In genomic region chr4:74114234-74114633, GRCh38 we compare ENCODE assay signal across 18 cellular contexts. TPM values are rescaled to one million over a fixed set of nuclear protein-coding genes. Genes with fewer than 3 reads are reported as not detected.
DNase-seq lines count a peak whose midpoint lies in the region; ATAC-seq and TF ChIP-seq lines count a peak whose summit lies in the region.
"Had no signal": no experiment of that assay in that cellular context is flagged by ENCODE, and none has a peak within 500 bp of the region (broad histone marks: within the 10 kb centered on the region; RNA-seq: fewer than 3 reads in every experiment).

No MANE protein-coding gene starts in this region.

- DNase-seq in SK-N-SH (no peak), astrocyte of the hippocampus (ENCODE audit: low read depth, low spot score) (peak; percentile 54), fibroblast of pulmonary artery (ENCODE audit: low read depth) (peak; percentile 70), ecto neural progenitor cell (ENCODE audit: low spot score) (no peak)
- DNase-seq in effector memory CD4-positive, alpha-beta T cell, result no peak
- DNase-seq: 8988T; activated naive CD8-positive, alpha-beta T cell treated with anti-CD3 and anti-CD28 coated beads, Interleukin-2, amount 50 U/mL, for 24 hours; activated T-cell treated with anti-CD3 and anti-CD28 coated beads, Interleukin-2, amount 50 U/mL, for 1 hour; effector CD8-positive, alpha-beta T cell; Karpas-422; NCI-H2081; NK-92 treated with Interleukin-12 subunit alpha and Interleukin-12 subunit beta, amount 100 ng/mL, for 24 hours; ovary; stimulated activated CD8-positive, alpha-beta memory T cell treated with anti-CD3 and anti-CD28 coated beads, Interleukin-4, amount 100 ng/mL, for 48 hours had no signal

- H3K4me3 ChIP-seq in SK-N-SH (ENCODE audit: low read depth in 2 of 2, low read length in 1 of 2), result no peak overlapping the region
- no peak overlapping the region for H3K4me3 ChIP-seq in fibroblast of pulmonary artery (replicated peaks; ENCODE audit: low read depth, low read length)
- no peak overlapping the region for H3K4me3 ChIP-seq in effector memory CD4-positive, alpha-beta T cell (ENCODE audit: insufficient read depth, low read depth, low read length, poor library complexity, severe bottlenecking)
- H3K4me3 ChIP-seq: ovary had no signal

- no peaks in the 10 kb centered on the region for H3K9me2 ChIP-seq in SK-N-SH

- H3K36me3 ChIP-seq in SK-N-SH (replicated peaks in 1 of 2; ENCODE audit: control insufficient read depth in 1 of 2, insufficient read depth in 2 of 2, low read length in 1 of 2), result no peaks in the 10 kb centered on the region
- H3K36me3 ChIP-seq in effector memory CD4-positive, alpha-beta T cell (ENCODE audit: control insufficient read depth, insufficient read depth, low read length), result no peaks in the 10 kb centered on the region
- H3K36me3 ChIP-seq: ovary had no signal

- 67% methylated on average over 1 of the region's 1 CpG for WGBS in SK-N-SH (ENCODE audit: low lambda C conversion rate)

- H3K79me2 ChIP-seq in SK-N-SH (ENCODE audit: insufficient read depth), result no peaks in the 10 kb centered on the region

- H2AFZ ChIP-seq in SK-N-SH (ENCODE audit: low read depth), result 0 out of 2 replicates have a peak overlapping the region, but pooled peaks have one; percentile 33

- POLR2A ChIA-PET in SK-N-SH (lab: Yijun Ruan, JAX), result no interaction called here

- CTCF ChIA-PET in SK-N-SH (lab: Yijun Ruan, JAX), result interaction anchor here (0.7 to 3.9 kb wide), 2 partner anchors 21 to 462 kb away, joined by 3 to 13 read pairs; no protein-coding TSS in a partner anchor

- TF ChIP-seq CTCF in SK-N-SH (IDR thresholded peaks at IDR 0.05), result no peak
- TF ChIP-seq CTCF in fibroblast of pulmonary artery (IDR thresholded peaks at IDR 0.05; ENCODE audit: low read length, missing control alignments), result no peak

- H4K20me1 ChIP-seq in SK-N-SH (ENCODE audit: insufficient read depth), result no peaks in the 10 kb centered on the region

- H3K4me1 ChIP-seq in SK-N-SH (ENCODE audit: control insufficient read depth in 1 of 2, insufficient read depth in 2 of 2, low read depth in 1 of 2, low read length in 1 of 2), result peaks cover 0 to 24% of the 10 kb centered on the region in 2 experiments; a peak in 2 of 4 replicates
- H3K4me1 ChIP-seq in effector memory CD4-positive, alpha-beta T cell (ENCODE audit: control insufficient read depth, insufficient read depth, low read length, poor library complexity, severe bottlenecking), result no peaks in the 10 kb centered on the region

- peak overlapping the region in 1 of 2 experiments; percentile 87; a peak in 2 of 4 replicates for H3K27ac ChIP-seq in SK-N-SH (ENCODE audit: low read depth in 2 of 2, low read length in 1 of 2)
- H3K27ac ChIP-seq in temporal lobe (ENCODE audit: low read depth, low read length), result peak overlapping the region; percentile 28
- H3K27ac ChIP-seq in effector memory CD4-positive, alpha-beta T cell (ENCODE audit: insufficient read depth, low read length, poor library complexity, severe bottlenecking), result no peak overlapping the region
- H3K27ac ChIP-seq: ovary had no signal

- H3K9me3 ChIP-seq in SK-N-SH, result no peaks in the 10 kb centered on the region
- no peaks in the 10 kb centered on the region for H3K9me3 ChIP-seq in effector memory CD4-positive, alpha-beta T cell (ENCODE audit: control insufficient read depth, low read length)
- H3K9me3 ChIP-seq: ovary had no signal

- no peak for TF ChIP-seq RAD21 in SK-N-SH (IDR thresholded peaks at IDR 0.05; ENCODE audit: low read length)

- peaks cover 37% of the 10 kb centered on the region for H3F3A ChIP-seq in SK-N-SH (replicated peaks; ENCODE audit: insufficient read depth)

- no peaks in the 10 kb centered on the region for H3K27me3 ChIP-seq in SK-N-SH (ENCODE audit: insufficient read depth)
- H3K27me3 ChIP-seq in effector memory CD4-positive, alpha-beta T cell (replicated peaks; ENCODE audit: control insufficient read depth, insufficient read depth, low read length, poor library complexity, severe bottlenecking), result no peaks in the 10 kb centered on the region
- H3K27me3 ChIP-seq: ovary had no signal

- no peak for ATAC-seq in SK-N-SH treated with all-trans-retinoic acid at 6 μM for 48 hours
- no peak for ATAC-seq in HG02840 (IDR thresholded peaks at IDR 0.05; ENCODE audit: low FRiP score, unreplicated experiment)
- ATAC-seq: activated CD4-positive, CD25-positive, alpha-beta regulatory T cell treated with anti-CD3 and anti-CD28 coated beads, Interleukin-2, amount 50 U/mL, for 24 hours; activated naive CD8-positive, alpha-beta T cell treated with anti-CD3 and anti-CD28 coated beads, Interleukin-2, amount 50 U/mL, for 24 hours had no signal

- H3K9ac ChIP-seq in SK-N-SH, result no peak overlapping the region

- TF ChIP-seq EP300 in SK-N-SH (IDR thresholded peaks at IDR 0.05; ENCODE audit: borderline replicate concordance in 1 of 2, low read depth in 1 of 2, low read length in 1 of 2), result no peak

- peak overlapping the region; percentile 19; the same call in 1 of the 2 replicates for H3K4me2 ChIP-seq in SK-N-SH

TF ChIP-seq in SK-N-SH, 30 proteins besides CTCF, POLR2A, EP300 and RAD21 (continues in another document):
- TF ChIP-seq NFIC (IDR thresholded peaks at IDR 0.05; ENCODE audit: borderline replicate concordance) (no peak), ZBTB33 (IDR thresholded peaks at IDR 0.05; ENCODE audit: borderline replicate concordance, low read depth) (no peak), FOSL2 (IDR thresholded peaks at IDR 0.05; ENCODE audit: borderline replicate concordance, low read depth) (peak; percentile 49; the same call in 1 of the 2 replicates), TAF1 (IDR thresholded peaks at IDR 0.05; ENCODE audit: borderline replicate concordance, low read depth, low read length) (no peak), FOXM1 (IDR thresholded peaks at IDR 0.05; ENCODE audit: low read depth) (no peak), JUND (IDR thresholded peaks at IDR 0.05) (peak; percentile 22; the same call in 1 of the 2 replicates), MXI1 (IDR thresholded peaks at IDR 0.05; ENCODE audit: low read depth, low read length) (no peak)

TF ChIP-seq in SK-N-SH treated with all-trans-retinoic acid at 6 μM for 48 hours, 23 proteins besides CTCF, POLR2A, EP300 and RAD21:
- TF ChIP-seq ZNF8 (CRISPR knock-in tag; IDR thresholded peaks at IDR 0.05), result no peak
- TF ChIP-seq ARNTL (CRISPR knock-in tag; IDR thresholded peaks at IDR 0.05; ENCODE audit: borderline replicate concordance, low read depth), result no peak
- no peak for TF ChIP-seq TSHZ2 (CRISPR knock-in tag; IDR thresholded peaks at IDR 0.05)

RNA-seq across cellular contexts. Expression of gene CXCL2, which starts 15.2 kb away (rescaled TPM):
- 20.9 and 33.7 TPM in 2 replicates for polyA plus RNA-seq in SK-N-SH (2012; rRNA removed)
- polyA plus RNA-seq in SK-N-SH (2012; cell fraction: cytosol; rRNA removed), result 11.6 and 21.0 TPM in 2 replicates
- 125 and 134 TPM in 2 replicates for polyA plus RNA-seq in SK-N-SH (2012; cell fraction: nucleus; rRNA removed)
- total RNA-seq in temporal lobe, result 2.0 TPM

RNA-seq across cellular contexts. Expression of gene MTHFD2L, which starts 43.7 kb away (rescaled TPM):
- polyA plus RNA-seq in SK-N-SH (2012; rRNA removed), result 4.8 and 8.2 TPM in 2 replicates
- 5.9 and 8.4 TPM in 2 replicates for polyA plus RNA-seq in SK-N-SH (2012; cell fraction: cytosol; rRNA removed)
- polyA plus RNA-seq in SK-N-SH (2012; cell fraction: nucleus; rRNA removed), result 4.2 and 11.6 TPM in 2 replicates
- 25.3 TPM for total RNA-seq in temporal lobe

Comparison
In these comparisons a context has a peak if more than half of its experiments do, and no peak if none do; other contexts are left out.
1. DNase-seq: peak in astrocyte of the hippocampus (single experiment) and fibroblast of pulmonary artery (single experiment); none in SK-N-SH (single experiment), effector memory CD4-positive, alpha-beta T cell (0 of 3) and ecto neural progenitor cell (single experiment).